Comparison of ENCODE assay signal across 11 cellular contexts in the genomic region with DNA sequence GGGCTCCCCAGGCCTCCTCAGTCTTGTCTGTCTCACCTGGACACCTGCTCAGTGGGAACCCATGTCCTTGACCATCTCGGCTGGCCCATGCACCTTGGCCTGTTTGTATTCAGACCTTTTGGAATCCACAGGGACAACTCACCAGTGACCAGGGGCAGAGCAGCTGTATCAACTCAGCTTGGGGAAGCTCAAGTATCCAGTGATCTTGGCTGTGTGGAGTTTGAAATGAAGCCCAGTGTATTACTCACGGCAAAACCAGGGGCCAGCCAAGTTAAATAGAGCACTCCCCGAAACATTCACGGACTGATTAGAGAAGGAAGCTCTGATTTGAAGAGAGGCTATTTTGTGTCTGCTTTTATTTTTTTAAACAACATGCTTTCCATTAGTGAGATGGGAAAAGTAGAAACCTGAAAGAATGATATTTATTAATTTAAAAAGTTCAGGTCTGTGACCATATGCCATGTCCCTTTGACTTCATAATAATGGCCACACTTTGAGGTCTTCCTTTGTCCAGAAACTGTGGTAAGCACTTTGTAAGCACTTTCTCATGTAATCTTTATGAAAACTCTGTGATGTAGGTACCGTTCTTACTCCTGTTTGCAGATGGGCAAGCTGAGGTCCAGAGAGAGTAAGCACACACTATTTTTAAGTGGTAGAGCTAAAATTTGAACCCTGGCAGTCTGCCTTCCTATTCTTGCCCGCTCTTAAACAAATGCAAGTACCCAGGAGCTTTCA.
DNase-seq lines count a peak whose midpoint lies in the region; ATAC-seq and TF ChIP-seq lines count a peak whose summit lies in the region.
"Had no signal": no experiment of that assay in that cellular context is flagged by ENCODE, and none has a peak within 500 bp of the region (broad histone marks: within the 10 kb centered on the region; RNA-seq: fewer than 3 reads in every experiment).

No MANE protein-coding gene starts in this region.

- H3K27me3 Mint-ChIP-seq in nephron progenitor cell (ENCODE audit: low read depth, poor library complexity) (no peaks in the 10 kb centered on the region), endodermal cell (ENCODE audit: insufficient read depth) (no peaks in the 10 kb centered on the region)

- H3K9ac ChIP-seq in fibroblast of lung (ENCODE audit: insufficient read depth, low read length) (no peak overlapping the region), endodermal cell (ENCODE audit: extremely low read depth, low read length, poor library complexity, severe bottlenecking) (no peak overlapping the region)
- H3K9ac ChIP-seq: BLaER1 treated with 17β-estradiol and CSF1 and Interleukin-3, amounts not matched to agents 10 nM and 100 nM had no signal

- POLR2A ChIA-PET in Panc1 (lab: Charles Lee): no interaction called here

- no peaks in the 10 kb centered on the region for H3K79me2 ChIP-seq in ACC112 (ENCODE audit: control insufficient read depth, insufficient read depth, low read length, unreplicated experiment)
- H3K79me2 ChIP-seq in fibroblast of lung (ENCODE audit: control insufficient read depth, insufficient read depth, low read length): no peaks in the 10 kb centered on the region

- peak overlapping the region; percentile 4 for H3K4me2 ChIP-seq in fibroblast of lung (ENCODE audit: extremely low read depth, insufficient read depth, low read length)
- H3K4me2 ChIP-seq: BLaER1 treated with 17β-estradiol and CSF1 and Interleukin-3, amounts not matched to agents 10 nM and 100 nM had no signal

- H3K9me3 Mint-ChIP-seq in nephron progenitor cell: peaks cover 12% of the 10 kb centered on the region
- no peaks in the 10 kb centered on the region for H3K9me3 Mint-ChIP-seq in endodermal cell

- H2AFZ ChIP-seq in ACC112 (ENCODE audit: low read length, unreplicated experiment) (no peak overlapping the region), fibroblast of lung (ENCODE audit: low read length) (no peak overlapping the region)

- H3K27ac Mint-ChIP-seq in nephron progenitor cell (peak overlapping the region; percentile 21), endodermal cell (no peak overlapping the region)

- H3K9me3 ChIP-seq in Panc1 (ENCODE audit: control insufficient read depth, insufficient read depth, low read depth, low read length) (no peaks in the 10 kb centered on the region), fibroblast of lung (ENCODE audit: control insufficient read depth, insufficient read depth, low read depth, low read length) (no peaks in the 10 kb centered on the region), endodermal cell (ENCODE audit: control insufficient read depth, low read length) (no peaks in the 10 kb centered on the region)
- H3K9me3 ChIP-seq: BLaER1 treated with 17β-estradiol and CSF1 and Interleukin-3, amounts not matched to agents 10 nM and 100 nM had no signal

- no peak for DNase-seq in Panc1 (ENCODE audit: low read depth, low spot score)
- peak; percentile 99 for DNase-seq in fibroblast of lung (ENCODE audit: low read depth in 2 of 2)
- DNase-seq in nephron progenitor cell: no peak
- no peak for DNase-seq in endodermal cell
- no peak for DNase-seq in activated CD4-positive, alpha-beta T cell treated with anti-CD3 and anti-CD28 coated beads for 1 hour
- DNase-seq in T-helper 2 cell: no peak
- no peak for DNase-seq in NCI-H1436 treated with DMSO at 0.1 percent for 48 hours (lab: John Stamatoyannopoulos, UW)
- DNase-seq: activated CD4-positive, CD25-positive, alpha-beta regulatory T cell; stimulated activated CD4-positive, alpha-beta T cell treated with anti-CD3 and anti-CD28 coated beads, Interleukin-4, amount 100 ng/mL, for 1 hour had no signal

- 0 out of 2 replicates have a peak, but pooled peaks have one; percentile 45 for ATAC-seq in Panc1

- H3K36me3 ChIP-seq in ACC112 (ENCODE audit: insufficient read depth, low read length) (no peaks in the 10 kb centered on the region), Panc1 (ENCODE audit: control insufficient read depth, insufficient read depth, low read length) (no peaks in the 10 kb centered on the region), fibroblast of lung (ENCODE audit: control insufficient read depth, insufficient read depth, low read length) (no peaks in the 10 kb centered on the region), endodermal cell (ENCODE audit: control insufficient read depth, insufficient read depth, low read length) (no peaks in the 10 kb centered on the region)
- H3K36me3 ChIP-seq: BLaER1 treated with 17β-estradiol and CSF1 and Interleukin-3, amounts not matched to agents 10 nM and 100 nM had no signal

- H3K4me1 Mint-ChIP-seq in nephron progenitor cell (peaks cover 25% of the 10 kb centered on the region), endodermal cell (peaks cover 2% of the 10 kb centered on the region)

- H3K4me3 Mint-ChIP-seq in nephron progenitor cell: no peak overlapping the region
- no peak overlapping the region for H3K4me3 Mint-ChIP-seq in endodermal cell

- CTCF ChIA-PET in Panc1 (lab: Charles Lee): no interaction called here

- no peak overlapping the region for H3K4me3 ChIP-seq in ACC112 (ENCODE audit: low read depth, low read length)
- H3K4me3 ChIP-seq in Panc1 (ENCODE audit: low read depth in 2 of 2, low read length in 2 of 2): no peak overlapping the region
- H3K4me3 ChIP-seq in fibroblast of lung (replicated peaks in 1 of 4; ENCODE audit: control extremely low read depth in 1 of 4, insufficient read depth in 1 of 4, low read depth in 3 of 4, low read length in 4 of 4): no peak overlapping the region
- no peak overlapping the region for H3K4me3 ChIP-seq in endodermal cell (ENCODE audit: low read length)
- H3K4me3 ChIP-seq: BLaER1 treated with 17β-estradiol and CSF1 and Interleukin-3, amounts not matched to agents 10 nM and 100 nM had no signal

- no peaks in the 10 kb centered on the region for H4K20me1 ChIP-seq in fibroblast of lung (ENCODE audit: control insufficient read depth, extremely low read depth, insufficient read depth, low read length)
- H4K20me1 ChIP-seq: BLaER1 treated with 17β-estradiol and CSF1 and Interleukin-3, amounts not matched to agents 10 nM and 100 nM had no signal

- in situ Hi-C loops in Panc1 (cut with HindIII; ENCODE audit: low pct_unique_long_range_greater_than_20kb, low sequenced_read_pairs): no loop called here

- H3K36me3 Mint-ChIP-seq in nephron progenitor cell (ENCODE audit: low read depth) (peaks cover 5% of the 10 kb centered on the region), endodermal cell (ENCODE audit: low read depth) (no peaks in the 10 kb centered on the region)

- 91 to 94% methylated on average over 6 of the region's 6 CpGs for WGBS in endodermal cell (ENCODE audit: insufficient coverage in 1 of 2, insufficient read length in 1 of 2), 2 experiments

- H3K27ac ChIP-seq in ACC112 (ENCODE audit: low read depth, low read length): peak overlapping the region; percentile 52
- no peak overlapping the region for H3K27ac ChIP-seq in Panc1 (ENCODE audit: low read length)
- peak overlapping the region; percentile 26 for H3K27ac ChIP-seq in fibroblast of lung (ENCODE audit: insufficient read depth, low read length)
- H3K27ac ChIP-seq in endodermal cell (ENCODE audit: low read depth, low read length): no peak overlapping the region
- H3K27ac ChIP-seq: BLaER1 treated with 17β-estradiol and CSF1 and Interleukin-3, amounts not matched to agents 10 nM and 100 nM had no signal

- BruUV-seq in Panc1 (replicated peaks; lab: Mats Ljungman, UMichigan): no TSS peak

- TF ChIP-seq CTCF in Panc1 (IDR thresholded peaks at IDR 0.05) (no peak), fibroblast of lung (conservative IDR thresholded peaks at IDR 0.05 in 1 of 2, IDR thresholded peaks at IDR 0.05 in 1 of 2; ENCODE audit: low read depth in 1 of 2, low read length in 2 of 2) (no peak), nephron progenitor cell (IDR thresholded peaks at IDR 0.05) (no peak), endodermal cell (conservative IDR thresholded peaks at IDR 0.05) (no peak)

- intact Hi-C loops in Panc1 (cut with micrococcal nuclease; ENCODE audit: unreplicated experiment): no loop called here

- H3K27me3 ChIP-seq in ACC112 (ENCODE audit: insufficient read depth, low read length) (no peaks in the 10 kb centered on the region), Panc1 (ENCODE audit: control insufficient read depth, insufficient read depth, low read length) (no peaks in the 10 kb centered on the region), fibroblast of lung (ENCODE audit: control insufficient read depth, insufficient read depth, low read length) (no peaks in the 10 kb centered on the region), endodermal cell (ENCODE audit: control insufficient read depth, insufficient read depth, low read length, poor library complexity, severe bottlenecking) (no peaks in the 10 kb centered on the region)
- H3K27me3 ChIP-seq: BLaER1 treated with 17β-estradiol and CSF1 and Interleukin-3, amounts not matched to agents 10 nM and 100 nM had no signal

- H3K4me1 ChIP-seq in ACC112 (ENCODE audit: control insufficient read depth, insufficient read depth, low read length, unreplicated experiment): peaks cover 15% of the 10 kb centered on the region
- H3K4me1 ChIP-seq in Panc1 (ENCODE audit: control insufficient read depth, insufficient read depth, low read length): no peaks in the 10 kb centered on the region
- peaks cover 7% of the 10 kb centered on the region for H3K4me1 ChIP-seq in fibroblast of lung (ENCODE audit: control insufficient read depth, extremely low read depth, insufficient read depth, low read length)
- no peaks in the 10 kb centered on the region for H3K4me1 ChIP-seq in endodermal cell (ENCODE audit: control insufficient read depth, insufficient read depth, low read length)

Comparison
In these comparisons a context has a peak if more than half of its experiments do, and no peak if none do; other contexts are left out.
1. H3K27ac ChIP-seq: peak in ACC112 (single experiment) and fibroblast of lung (single experiment); none in Panc1 (single experiment) and endodermal cell (single experiment).
2. DNase-seq: peak in fibroblast of lung (2 of 2); none in Panc1 (single experiment), nephron progenitor cell (single experiment), endodermal cell (single experiment), activated CD4-positive, alpha-beta T cell treated with anti-CD3 and anti-CD28 coated beads for 1 hour (single experiment), T-helper 2 cell (0 of 5) and NCI-H1436 treated with DMSO at 0.1 percent for 48 hours (single experiment).